Comparison of ENCODE assay signal across 10 cellular contexts in genomic region chr14:39488600-39488999, GRCh38. TPM values are rescaled to one million over a fixed set of nuclear protein-coding genes. Genes with fewer than 3 reads are reported as not detected.
A peak's percentile ranks its signal among the peaks of the same experiment; 100 is the strongest.
DNase-seq lines count a peak whose midpoint lies in the region; ATAC-seq lines count a peak whose summit lies in the region.
"Had no signal": no experiment of that assay in that cellular context is flagged by ENCODE, and none has a peak within 500 bp of the region (broad histone marks: within the 10 kb centered on the region; RNA-seq: fewer than 3 reads in every experiment).

No MANE protein-coding gene starts in this region.

- ATAC-seq in HG03520 (IDR thresholded peaks at IDR 0.05; ENCODE audit: unreplicated experiment), result no peak

- DNase-seq in COR-L47 (lab: John Stamatoyannopoulos, UW) (peak; percentile 38), NCI-H1417 treated with DMSO at 0.1 percent for 48 hours (lab: John Stamatoyannopoulos, UW) (peak; percentile 8), cerebellar cortex (ENCODE audit: low spot score) (peak; percentile 10), kidney tubule cell (ENCODE audit: low spot score) (peak; percentile 11), epidermal melanocyte (ENCODE audit: insufficient read length, low spot score) (no peak), LoVo (ENCODE audit: low spot score) (no peak), SK-N-DZ (ENCODE audit: low spot score) (no peak)
- DNase-seq: naive B cell, SJCRH30 had no signal

RNA-seq across cellular contexts. Expression of gene FBXO33, which starts 56.4 kb away (rescaled TPM):
- 11.5 and 13.3 TPM in 2 replicates for polyA plus RNA-seq in SK-N-DZ (2014; cell fraction: cytosol; rRNA removed)
- polyA plus RNA-seq in SK-N-DZ (2014; cell fraction: nucleus; rRNA removed), result 9.1 TPM in 2 replicates

Comparison
In these comparisons a context has a peak if more than half of its experiments do, and no peak if none do; other contexts are left out.
1. DNase-seq: peak in COR-L47 (single experiment), NCI-H1417 treated with DMSO at 0.1 percent for 48 hours (single experiment), cerebellar cortex (single experiment) and kidney tubule cell (single experiment); none in epidermal melanocyte (single experiment), LoVo (single experiment) and SK-N-DZ (single experiment).